22 cellular contexts compared by ENCODE assay signal in genomic region chr16:56874800-56875199, GRCh38. TPM values are rescaled to one million over a fixed set of nuclear protein-coding genes. Genes with fewer than 3 reads are reported as not detected.
DNase-seq lines count a peak whose midpoint lies in the region; ATAC-seq, FAIRE-seq and TF ChIP-seq lines count a peak whose summit lies in the region.
"Had no signal": no experiment of that assay in that cellular context is flagged by ENCODE, and none has a peak within 500 bp of the region (broad histone marks: within the 10 kb centered on the region; RNA-seq: fewer than 3 reads in every experiment).

No MANE protein-coding gene starts in this region.

- TF ChIP-seq CTCF in astrocyte of the cerebellum (IDR thresholded peaks at IDR 0.05; ENCODE audit: low read depth, low read length, missing control alignments) = no peak
- peak in 1 of 3 experiments; percentile 33 for TF ChIP-seq CTCF in keratinocyte (optimal IDR thresholded peaks at IDR 0.05 in 1 of 3, IDR thresholded peaks at IDR 0.05 in 1 of 3, conservative IDR thresholded peaks at IDR 0.05 in 1 of 3; ENCODE audit: extremely low read depth in 1 of 3, insufficient read depth in 2 of 3, low read length in 3 of 3)

- peaks cover 6% of the 10 kb centered on the region for H3K36me3 Mint-ChIP-seq in stimulated activated memory B cell treated with anti-CD40 and anti-IgM and Interleukin-4, amounts not matched to agents 10 μg/mL and 1 μg/mL and 100 μg/mL, for 72 hours
- H3K36me3 Mint-ChIP-seq: CD4-positive, alpha-beta memory T cell had no signal

- H3K36me3 ChIP-seq in keratinocyte (ENCODE audit: control insufficient read depth in 2 of 2, extremely low read depth in 1 of 2, insufficient read depth in 2 of 2, low read length in 2 of 2) = no peaks in the 10 kb centered on the region
- H3K36me3 ChIP-seq: neutrophil, tibial nerve had no signal

- FAIRE-seq in keratinocyte (lab: Jason Lieb, UNC) = peak; percentile 26
- FAIRE-seq: GM12892, TTC549 had no signal

- in situ Hi-C loops in astrocyte of the cerebellum (cut with HindIII; ENCODE audit: low sequenced_read_pairs) = no loop called here

- H3K9ac ChIP-seq in keratinocyte (ENCODE audit: control insufficient read depth, extremely low read depth, insufficient read depth, low read length) = no peak overlapping the region

- intact Hi-C loops in left colon (cut with DNase I, micrococcal nuclease) = no loop called here

- ATAC-seq in stimulated activated memory B cell treated with anti-CD40 and anti-IgM and Interleukin-4, amounts not matched to agents 10 μg/mL and 1 μg/mL and 100 μg/mL, for 72 hours = no peak
- ATAC-seq in left colon = no peak
- ATAC-seq: activated CD8-positive, alpha-beta T cell treated with anti-CD3 and anti-CD28 coated beads for 36 hours; activated naive CD8-positive, alpha-beta T cell treated with anti-CD3 and anti-CD28 coated beads, Interleukin-2, amount 50 U/mL, for 24 hours had no signal

- H3K79me2 ChIP-seq in keratinocyte (ENCODE audit: control insufficient read depth, insufficient read depth, low read length) = no peaks in the 10 kb centered on the region

- H3K27me3 ChIP-seq in keratinocyte (ENCODE audit: control insufficient read depth, extremely low read depth, insufficient read depth, low read length) = no peaks in the 10 kb centered on the region
- H3K27me3 ChIP-seq: neutrophil, tibial nerve had no signal

- H3K4me1 Mint-ChIP-seq in stimulated activated memory B cell treated with anti-CD40 and anti-IgM and Interleukin-4, amounts not matched to agents 10 μg/mL and 1 μg/mL and 100 μg/mL, for 72 hours = peaks cover 55% of the 10 kb centered on the region
- H3K4me1 Mint-ChIP-seq: CD4-positive, alpha-beta memory T cell had no signal

- peaks cover 8% of the 10 kb centered on the region for H3K4me1 ChIP-seq in keratinocyte (ENCODE audit: control insufficient read depth, extremely low read depth, insufficient read depth, low read length)

- H3K27ac ChIP-seq in keratinocyte (ENCODE audit: control insufficient read depth, insufficient read depth, low read length) = no peak overlapping the region
- H3K27ac ChIP-seq: 22Rv1, neutrophil, skin epidermis, tibial nerve had no signal

- DNase-seq in NCI-H2171 treated with DMSO at 0.1 percent for 48 hours (lab: John Stamatoyannopoulos, UW) = peak; percentile 10
- no peak for DNase-seq in NCI-H2171 (lab: John Stamatoyannopoulos, UW)
- peak; percentile 31 for DNase-seq in astrocyte of the cerebellum (ENCODE audit: low read depth)
- no peak for DNase-seq in keratinocyte (ENCODE audit: low read depth, low spot score)
- no peak for DNase-seq in stimulated activated naive CD4-positive, alpha-beta T cell treated with Interleukin-2 at 50 U/mL for 16 hours (lab: John Stamatoyannopoulos, UW)
- no peak for DNase-seq in activated CD4-positive, alpha-beta T cell treated with anti-CD3 and anti-CD28 coated beads, Interleukin-2, amount 50 U/mL, for 48 hours
- no peak for DNase-seq in left colon
- DNase-seq: activated CD8-positive, alpha-beta T cell treated with anti-CD3 and anti-CD28 coated beads for 36 hours; activated naive CD8-positive, alpha-beta T cell treated with anti-CD3 and anti-CD28 coated beads, Interleukin-2, amount 50 U/mL, for 24 hours; CD4-positive, alpha-beta memory T cell; glutamatergic neuron; NCI-H1417 treated with DMSO at 0.1 percent for 48 hours; NCI-H345 had no signal

- no peak overlapping the region for H3K4me3 Mint-ChIP-seq in stimulated activated memory B cell treated with anti-CD40 and anti-IgM and Interleukin-4, amounts not matched to agents 10 μg/mL and 1 μg/mL and 100 μg/mL, for 72 hours
- H3K4me3 Mint-ChIP-seq: activated CD8-positive, alpha-beta T cell treated with anti-CD3 and anti-CD28 coated beads for 36 hours; activated naive CD8-positive, alpha-beta T cell treated with anti-CD3 and anti-CD28 coated beads, Interleukin-2, amount 50 U/mL, for 24 hours; activated T-helper 1 cell treated with anti-CD3 and anti-CD28 coated beads, Interleukin-12 subunit alpha, Interleukin-12 subunit beta, Interleukin-2, Interleukin-4 antibody, amounts not matched to agents 30 ng/mL and 10 ng/mL and 1 ng/mL, durations not matched to agents 14 hours and 24 hours and 36 hours; CD4-positive, alpha-beta memory T cell had no signal

- H2AFZ ChIP-seq in keratinocyte (ENCODE audit: control insufficient read depth, low read length) = peak overlapping the region; percentile 3

- dilution Hi-C loops in keratinocyte (cut with MboI; ENCODE audit: extremely low pct_ligation_motif_present, low sequenced_read_pairs) = loop anchor here (25.0 kb wide), 1 partner anchor 112 kb away; no protein-coding TSS in a partner anchor

- H3K4me2 ChIP-seq in keratinocyte (ENCODE audit: control insufficient read depth, extremely low read depth, insufficient read depth, low read depth, low read length) = no peak overlapping the region

- no peaks in the 10 kb centered on the region for H3K9me3 ChIP-seq in keratinocyte (ENCODE audit: control insufficient read depth, low read depth, low read length)
- H3K9me3 ChIP-seq: neutrophil, tibial nerve had no signal

- H3K27me3 Mint-ChIP-seq in stimulated activated memory B cell treated with anti-CD40 and anti-IgM and Interleukin-4, amounts not matched to agents 10 μg/mL and 1 μg/mL and 100 μg/mL, for 72 hours = no peaks in the 10 kb centered on the region
- H3K27me3 Mint-ChIP-seq: activated CD8-positive, alpha-beta T cell treated with anti-CD3 and anti-CD28 coated beads for 36 hours; activated naive CD8-positive, alpha-beta T cell treated with anti-CD3 and anti-CD28 coated beads, Interleukin-2, amount 50 U/mL, for 24 hours; CD4-positive, alpha-beta memory T cell had no signal

- H4K20me1 ChIP-seq in keratinocyte (ENCODE audit: control insufficient read depth, extremely low read depth, insufficient read depth, low read length) = no peaks in the 10 kb centered on the region

- peak overlapping the region; percentile 54 for H3K27ac Mint-ChIP-seq in stimulated activated memory B cell treated with anti-CD40 and anti-IgM and Interleukin-4, amounts not matched to agents 10 μg/mL and 1 μg/mL and 100 μg/mL, for 72 hours
- H3K27ac Mint-ChIP-seq: activated CD8-positive, alpha-beta T cell treated with anti-CD3 and anti-CD28 coated beads for 36 hours; activated naive CD8-positive, alpha-beta T cell treated with anti-CD3 and anti-CD28 coated beads, Interleukin-2, amount 50 U/mL, for 24 hours; activated T-helper 1 cell treated with anti-CD3 and anti-CD28 coated beads, Interleukin-12 subunit alpha, Interleukin-12 subunit beta, Interleukin-2, Interleukin-4 antibody, amounts not matched to agents 30 ng/mL and 10 ng/mL and 1 ng/mL, durations not matched to agents 14 hours and 24 hours and 36 hours had no signal

- H3K4me3 ChIP-seq in astrocyte of the cerebellum (ENCODE audit: low read depth, low read length) (no peak overlapping the region), keratinocyte (ENCODE audit: control insufficient read depth in 2 of 3, extremely low read depth in 1 of 3, insufficient read depth in 2 of 3, low read depth in 1 of 3, low read length in 3 of 3) (no peak overlapping the region)
- H3K4me3 ChIP-seq: skin epidermis, tibial nerve had no signal

- H3K9me1 ChIP-seq in keratinocyte (ENCODE audit: control insufficient read depth, extremely low read depth, insufficient read depth, low read length) = no peaks in the 10 kb centered on the region

- H3K9me3 Mint-ChIP-seq in stimulated activated memory B cell treated with anti-CD40 and anti-IgM and Interleukin-4, amounts not matched to agents 10 μg/mL and 1 μg/mL and 100 μg/mL, for 72 hours = no peaks in the 10 kb centered on the region
- H3K9me3 Mint-ChIP-seq: activated CD8-positive, alpha-beta T cell treated with anti-CD3 and anti-CD28 coated beads for 36 hours; activated naive CD8-positive, alpha-beta T cell treated with anti-CD3 and anti-CD28 coated beads, Interleukin-2, amount 50 U/mL, for 24 hours; activated T-helper 1 cell treated with anti-CD3 and anti-CD28 coated beads, Interleukin-12 subunit alpha, Interleukin-12 subunit beta, Interleukin-2, Interleukin-4 antibody, amounts not matched to agents 30 ng/mL and 10 ng/mL and 1 ng/mL, durations not matched to agents 14 hours and 24 hours and 36 hours; CD4-positive, alpha-beta memory T cell had no signal

RNA-seq across cellular contexts. Expression of gene SLC12A3, which starts 9.8 kb away (rescaled TPM):
- polyA plus RNA-seq in keratinocyte = 0.01 TPM in 1 of 3 replicates, not detected in the others
- polyA plus RNA-seq in keratinocyte (2011; ENCODE audit: low read depth) = not detected
- polyA plus RNA-seq in keratinocyte (2011; cell fraction: cytosol; rRNA removed) = 0.13 TPM in 1 of 2 replicates, not detected in the other
- not detected in 2 replicates for polyA plus RNA-seq in keratinocyte (2011; cell fraction: nucleus; rRNA removed)
- not detected in 2 replicates for polyA plus RNA-seq in keratinocyte (2012; ENCODE audit: low replicate concordance)
- 0.07 to 0.49 TPM in 2 of 3 replicates, not detected in the other for polyA minus RNA-seq in keratinocyte
- polyA minus RNA-seq in keratinocyte (2011; cell fraction: cytosol; rRNA and poly(A)+ RNA removed) = 1.7 TPM
- polyA minus RNA-seq in keratinocyte (2011; cell fraction: nucleus; rRNA and poly(A)+ RNA removed) = 0.21 and 0.31 TPM in 2 replicates
- under 1 TPM in 1 of 2 donors, not detected in 1; 0.11 TPM for total RNA-seq in left colon
- total RNA-seq: activated CD8-positive, alpha-beta T cell treated with anti-CD3 and anti-CD28 coated beads for 36 hours; activated T-helper 1 cell treated with anti-CD3 and anti-CD28 coated beads, Interleukin-12 subunit alpha, Interleukin-12 subunit beta, Interleukin-2, Interleukin-4 antibody, amounts not matched to agents 30 ng/mL and 10 ng/mL and 1 ng/mL, durations not matched to agents 14 hours and 24 hours and 36 hours; CD4-positive, alpha-beta memory T cell; mesenteric fat pad; tibial nerve had no signal
- polyA plus RNA-seq: CD4-positive, alpha-beta memory T cell had no signal

RNA-seq across cellular contexts. Expression of gene HERPUD1, which starts 57.1 kb away (rescaled TPM):
- 138 to 183 TPM (median 151 TPM) in 3 replicates for polyA plus RNA-seq in keratinocyte
- 143 TPM for polyA plus RNA-seq in keratinocyte (2011; ENCODE audit: low read depth)
- 79.3 and 139 TPM in 2 replicates for polyA plus RNA-seq in keratinocyte (2011; cell fraction: cytosol; rRNA removed)
- polyA plus RNA-seq in keratinocyte (2011; cell fraction: nucleus; rRNA removed) = 164 and 170 TPM in 2 replicates
- 62.1 and 175 TPM in 2 replicates for polyA plus RNA-seq in keratinocyte (2012; ENCODE audit: low replicate concordance)
- 112 to 239 TPM (median 112 TPM) in 3 replicates for polyA minus RNA-seq in keratinocyte
- 124 TPM for polyA minus RNA-seq in keratinocyte (2011; cell fraction: cytosol; rRNA and poly(A)+ RNA removed)
- 115 and 183 TPM in 2 replicates for polyA minus RNA-seq in keratinocyte (2011; cell fraction: nucleus; rRNA and poly(A)+ RNA removed)
- total RNA-seq in left colon = 100 to 1,000 TPM; 156 to 184 TPM

Comparison
In these comparisons a context has a peak if more than half of its experiments do, and no peak if none do; other contexts are left out.
1. DNase-seq: peak in NCI-H2171 treated with DMSO at 0.1 percent for 48 hours (single experiment) and astrocyte of the cerebellum (single experiment); none in NCI-H2171 (single experiment), keratinocyte (single experiment), stimulated activated naive CD4-positive, alpha-beta T cell treated with Interleukin-2 at 50 U/mL for 16 hours (single experiment), activated CD4-positive, alpha-beta T cell treated with anti-CD3 and anti-CD28 coated beads, Interleukin-2, amount 50 U/mL, for 48 hours (0 of 2) and left colon (0 of 2).